2 cellular contexts compared by ENCODE assay signal in the genomic region with DNA sequence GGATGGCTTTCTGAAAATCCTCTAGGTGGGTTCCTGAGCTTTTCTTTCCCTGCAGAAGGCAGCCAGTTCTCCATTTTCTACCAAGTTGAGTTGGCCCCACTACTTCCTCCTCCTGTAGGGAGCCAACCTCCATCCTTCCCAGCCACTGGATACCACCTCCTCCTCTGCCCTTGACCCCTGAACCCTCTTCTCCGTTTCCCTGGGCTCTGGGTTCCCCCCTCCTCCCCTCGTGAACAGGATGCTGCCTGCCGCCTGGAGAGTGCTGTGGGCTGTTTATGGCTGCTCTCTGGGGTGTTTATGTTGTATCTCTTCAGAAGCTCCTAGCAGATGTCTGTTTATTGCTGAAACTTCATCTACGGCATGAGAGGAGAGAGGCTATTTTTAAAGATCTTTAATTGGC.
TF ChIP-seq lines count a peak whose summit lies in the region.

No MANE protein-coding gene starts in this region.

TF ChIP-seq in IMR-90, 13 proteins besides CTCF, POLR2A, EP300 and RAD21:
- TF ChIP-seq SMC3 (IDR thresholded peaks at IDR 0.05; ENCODE audit: low read depth, low read length), result no peak
- no peak for TF ChIP-seq CHD1 (IDR thresholded peaks at IDR 0.05; ENCODE audit: low read depth, low read length)
- TF ChIP-seq, protein P1, sequence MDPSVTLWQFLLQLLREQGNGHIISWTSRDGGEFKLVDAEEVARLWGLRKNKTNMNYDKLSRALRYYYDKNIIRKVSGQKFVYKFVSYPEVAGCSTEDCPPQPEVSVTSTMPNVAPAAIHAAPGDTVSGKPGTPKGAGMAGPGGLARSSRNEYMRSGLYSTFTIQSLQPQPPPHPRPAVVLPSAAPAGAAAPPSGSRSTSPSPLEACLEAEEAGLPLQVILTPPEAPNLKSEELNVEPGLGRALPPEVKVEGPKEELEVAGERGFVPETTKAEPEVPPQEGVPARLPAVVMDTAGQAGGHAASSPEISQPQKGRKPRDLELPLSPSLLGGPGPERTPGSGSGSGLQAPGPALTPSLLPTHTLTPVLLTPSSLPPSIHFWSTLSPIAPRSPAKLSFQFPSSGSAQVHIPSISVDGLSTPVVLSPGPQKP (IDR thresholded peaks at IDR 0.05; ENCODE audit: borderline replicate concordance, low read depth, low read length), result no peak
- TF ChIP-seq BHLHE40 (IDR thresholded peaks at IDR 0.05; ENCODE audit: low read depth, low read length), result no peak
- TF ChIP-seq RCOR1 (IDR thresholded peaks at IDR 0.05; ENCODE audit: insufficient replicate concordance, low read length), result no peak
- TF ChIP-seq, protein P2, sequence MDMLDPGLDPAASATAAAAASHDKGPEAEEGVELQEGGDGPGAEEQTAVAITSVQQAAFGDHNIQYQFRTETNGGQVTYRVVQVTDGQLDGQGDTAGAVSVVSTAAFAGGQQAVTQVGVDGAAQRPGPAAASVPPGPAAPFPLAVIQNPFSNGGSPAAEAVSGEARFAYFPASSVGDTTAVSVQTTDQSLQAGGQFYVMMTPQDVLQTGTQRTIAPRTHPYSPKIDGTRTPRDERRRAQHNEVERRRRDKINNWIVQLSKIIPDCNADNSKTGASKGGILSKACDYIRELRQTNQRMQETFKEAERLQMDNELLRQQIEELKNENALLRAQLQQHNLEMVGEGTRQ (IDR thresholded peaks at IDR 0.05; ENCODE audit: low read depth, low read length), result no peak
- no peak for TF ChIP-seq FOS (IDR thresholded peaks at IDR 0.05; ENCODE audit: low read depth, low read length)
- TF ChIP-seq MAZ (IDR thresholded peaks at IDR 0.05; ENCODE audit: borderline replicate concordance, low read depth, low read length), result no peak

TF ChIP-seq in WTC11, 78 proteins besides CTCF, POLR2A, EP300 and RAD21:
- TF ChIP-seq RELA (CRISPR knock-in tag; IDR thresholded peaks at IDR 0.05; ENCODE audit: borderline replicate concordance) (no peak), ZNF219 (CRISPR knock-in tag; IDR thresholded peaks at IDR 0.05; ENCODE audit: borderline replicate concordance) (no peak), ZNF423 (CRISPR knock-in tag; IDR thresholded peaks at IDR 0.05) (no peak), GRHL2 (CRISPR knock-in tag; IDR thresholded peaks at IDR 0.05; ENCODE audit: insufficient replicate concordance, severe bottlenecking) (no peak)
- TF ChIP-seq, protein P3, sequence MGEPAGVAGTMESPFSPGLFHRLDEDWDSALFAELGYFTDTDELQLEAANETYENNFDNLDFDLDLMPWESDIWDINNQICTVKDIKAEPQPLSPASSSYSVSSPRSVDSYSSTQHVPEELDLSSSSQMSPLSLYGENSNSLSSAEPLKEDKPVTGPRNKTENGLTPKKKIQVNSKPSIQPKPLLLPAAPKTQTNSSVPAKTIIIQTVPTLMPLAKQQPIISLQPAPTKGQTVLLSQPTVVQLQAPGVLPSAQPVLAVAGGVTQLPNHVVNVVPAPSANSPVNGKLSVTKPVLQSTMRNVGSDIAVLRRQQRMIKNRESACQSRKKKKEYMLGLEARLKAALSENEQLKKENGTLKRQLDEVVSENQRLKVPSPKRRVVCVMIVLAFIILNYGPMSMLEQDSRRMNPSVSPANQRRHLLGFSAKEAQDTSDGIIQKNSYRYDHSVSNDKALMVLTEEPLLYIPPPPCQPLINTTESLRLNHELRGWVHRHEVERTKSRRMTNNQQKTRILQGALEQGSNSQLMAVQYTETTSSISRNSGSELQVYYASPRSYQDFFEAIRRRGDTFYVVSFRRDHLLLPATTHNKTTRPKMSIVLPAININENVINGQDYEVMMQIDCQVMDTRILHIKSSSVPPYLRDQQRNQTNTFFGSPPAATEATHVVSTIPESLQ (CRISPR knock-in tag; IDR thresholded peaks at IDR 0.05), result no peak
- TF ChIP-seq, protein P4, sequence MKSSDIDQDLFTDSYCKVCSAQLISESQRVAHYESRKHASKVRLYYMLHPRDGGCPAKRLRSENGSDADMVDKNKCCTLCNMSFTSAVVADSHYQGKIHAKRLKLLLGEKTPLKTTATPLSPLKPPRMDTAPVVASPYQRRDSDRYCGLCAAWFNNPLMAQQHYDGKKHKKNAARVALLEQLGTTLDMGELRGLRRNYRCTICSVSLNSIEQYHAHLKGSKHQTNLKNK (CRISPR knock-in tag; IDR thresholded peaks at IDR 0.05), result no peak
